1 cellular context compared by ENCODE assay signal in genomic region chr15:74801311-74801997, GRCh38.
TF ChIP-seq lines count a peak whose summit lies in the region.

No MANE protein-coding gene starts in this region.

TF ChIP-seq in GM12891, 5 proteins besides CTCF, POLR2A, EP300 and RAD21:
- TF ChIP-seq POLR2AphosphoS5 (IDR thresholded peaks at IDR 0.05; ENCODE audit: low read depth, low read length) (no peak), PAX5 (IDR thresholded peaks at IDR 0.05; ENCODE audit: insufficient read depth, low read length, severe bottlenecking) (no peak), POU2F2 (IDR thresholded peaks at IDR 0.05; ENCODE audit: low read depth, low read length) (no peak), SPI1 (IDR thresholded peaks at IDR 0.05; ENCODE audit: low read depth, low read length) (no peak), TAF1 (IDR thresholded peaks at IDR 0.05; ENCODE audit: low read depth, low read length) (no peak)
